Comparison of ENCODE assay signal across 26 cellular contexts in genomic region chr18:37441821-37442220, GRCh38.
"Had no signal": no experiment of that assay in that cellular context is flagged by ENCODE, and none has a peak within 500 bp of the region (broad histone marks: within the 10 kb centered on the region; RNA-seq: fewer than 3 reads in every experiment).

No MANE protein-coding gene starts in this region.

- H3K9me3 Mint-ChIP-seq: endodermal cell; nephron; stimulated activated memory B cell treated with anti-CD40 and anti-IgM and Interleukin-4, amounts not matched to agents 10 μg/mL and 1 μg/mL and 100 μg/mL, for 72 hours; stimulated activated naive CD8-positive, alpha-beta T cell treated with anti-CD3 and anti-CD28 coated beads, Interleukin-15, Interleukin-2, amounts not matched to agents 100 ng/mL and 50 ng/mL, for 24 hours had no signal

- ATAC-seq: foreskin keratinocyte; left colon; left ventricle myocardium superior; psoas muscle; sciatic nerve; stimulated activated memory B cell treated with anti-CD40 and anti-IgM and Interleukin-4, amounts not matched to agents 10 μg/mL and 1 μg/mL and 100 μg/mL, for 72 hours; upper lobe of right lung had no signal

- H3K4me1 Mint-ChIP-seq: naive B cell; stimulated activated memory B cell treated with anti-CD40 and anti-IgM and Interleukin-4, amounts not matched to agents 10 μg/mL and 1 μg/mL and 100 μg/mL, for 72 hours had no signal

- H3K4me3 ChIP-seq: hepatocyte, lung, psoas muscle, spleen, tibial artery, upper lobe of right lung, vagina had no signal

- H3K36me3 Mint-ChIP-seq: naive B cell; stimulated activated memory B cell treated with anti-CD40 and anti-IgM and Interleukin-4, amounts not matched to agents 10 μg/mL and 1 μg/mL and 100 μg/mL, for 72 hours had no signal

- FAIRE-seq: endothelial cell of umbilical vein, kidney had no signal

- H3K27me3 Mint-ChIP-seq: stimulated activated naive CD8-positive, alpha-beta T cell treated with anti-CD3 and anti-CD28 coated beads, Interleukin-15, Interleukin-2, amounts not matched to agents 100 ng/mL and 50 ng/mL, for 24 hours had no signal

- H3K27ac Mint-ChIP-seq: endodermal cell; naive B cell; stimulated activated memory B cell treated with anti-CD40 and anti-IgM and Interleukin-4, amounts not matched to agents 10 μg/mL and 1 μg/mL and 100 μg/mL, for 72 hours; stimulated activated naive CD8-positive, alpha-beta T cell treated with anti-CD3 and anti-CD28 coated beads, Interleukin-15, Interleukin-2, amounts not matched to agents 100 ng/mL and 50 ng/mL, for 24 hours had no signal

- H3K4me3 Mint-ChIP-seq: endodermal cell; naive B cell; nephron; stimulated activated memory B cell treated with anti-CD40 and anti-IgM and Interleukin-4, amounts not matched to agents 10 μg/mL and 1 μg/mL and 100 μg/mL, for 72 hours; stimulated activated naive CD8-positive, alpha-beta T cell treated with anti-CD3 and anti-CD28 coated beads, Interleukin-15, Interleukin-2, amounts not matched to agents 100 ng/mL and 50 ng/mL, for 24 hours had no signal

- DNase-seq: effector CD4-positive, alpha-beta T cell; endodermal cell; erythroblast; foreskin keratinocyte; kidney; left colon; left ventricle myocardium superior; mesenchymal stem cell; midbrain; naive B cell; psoas muscle; retina; spleen; stimulated activated CD4-positive, alpha-beta T cell treated with anti-CD3 and anti-CD28 coated beads, Interleukin-15, amount 100 ng/mL, for 24 hours; stimulated activated CD4-positive, alpha-beta T cell treated with anti-CD3 and anti-CD28 coated beads, Interleukin-1b, Interleukin-23, amount 100 ng/mL, for 48 hours; stimulated activated CD4-positive, alpha-beta T cell treated with anti-CD3 and anti-CD28 coated beads, Interleukin-4, amount 100 ng/mL, for 24 hours; tibial artery; upper lobe of right lung had no signal
